9 cellular contexts compared by ENCODE assay signal in the genomic region with DNA sequence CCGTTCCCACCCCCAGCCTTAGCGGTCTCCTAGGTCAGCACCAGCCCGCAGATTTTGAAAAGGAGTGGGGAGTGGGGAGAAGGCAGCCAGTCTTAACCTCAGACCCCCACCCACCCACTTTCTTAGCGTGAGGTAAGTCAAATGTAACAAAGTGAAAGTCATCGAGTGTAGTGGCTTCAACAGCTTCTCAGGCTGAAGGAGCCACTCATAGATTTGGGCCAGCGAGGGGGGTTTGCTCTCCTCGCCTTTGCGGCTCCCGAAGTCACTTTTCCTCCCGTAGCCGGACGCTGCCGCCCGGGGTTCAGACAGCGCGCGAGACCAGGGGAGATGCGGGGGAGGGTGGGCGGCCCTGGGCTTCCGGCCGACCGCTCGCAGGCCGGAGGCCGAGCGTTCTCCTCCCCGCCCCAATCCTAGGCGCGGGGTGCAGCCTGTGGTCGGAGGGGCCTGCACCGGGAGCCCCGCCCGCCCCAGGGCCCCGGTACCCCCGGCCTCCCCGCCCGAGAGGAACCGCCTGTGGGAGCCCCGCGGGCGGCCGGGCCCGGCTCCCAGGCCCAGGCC. TPM values are rescaled to one million over a fixed set of nuclear protein-coding genes. Genes with fewer than 3 reads are reported as not detected.
DNase-seq lines count a peak whose midpoint lies in the region; ATAC-seq lines count a peak whose summit lies in the region.
"Had no signal": no experiment of that assay in that cellular context is flagged by ENCODE, and none has a peak within 500 bp of the region (broad histone marks: within the 10 kb centered on the region; RNA-seq: fewer than 3 reads in every experiment).

No MANE protein-coding gene starts in this region.

- H3K27me3 ChIP-seq in ACC112 (ENCODE audit: insufficient read depth, low read length) (peaks cover 96% of the 10 kb centered on the region), HAP-1 (ENCODE audit: low read depth) (no peaks in the 10 kb centered on the region), duodenal mucosa (ENCODE audit: control insufficient read depth in 1 of 2, insufficient read depth in 2 of 2, low read length in 2 of 2) (peaks cover 76 to 77% of the 10 kb centered on the region in 2 donors), SJCRH30 (no peaks in the 10 kb centered on the region), aorta (ENCODE audit: control insufficient read depth in 1 of 2, insufficient read depth in 2 of 2, low read length in 1 of 2) (peaks cover 0 to 3% of the 10 kb centered on the region in 2 donors)

- peaks cover 10 to 47% (median 46%) of the 10 kb centered on the region in 3 donors for H3K4me1 Mint-ChIP-seq in naive B cell

- in situ Hi-C loops in HAP-1 (cut with MboI; ENCODE audit: low sequenced_read_pairs) = loop anchor here (5.0 to 25.0 kb wide), 2 partner anchors 62 to 1852 kb away; partner anchors contain the start of genes GZF1 and NXT1

- H3K4me1 ChIP-seq in ACC112 (ENCODE audit: control insufficient read depth, insufficient read depth, low read length, unreplicated experiment) = no peaks in the 10 kb centered on the region
- H3K4me1 ChIP-seq in HAP-1 = peaks cover 10% of the 10 kb centered on the region
- peaks cover 4 to 24% of the 10 kb centered on the region in 2 donors for H3K4me1 ChIP-seq in duodenal mucosa (ENCODE audit: control insufficient read depth in 1 of 2, insufficient read depth in 2 of 2, low read length in 2 of 2)
- H3K4me1 ChIP-seq in SJCRH30 = no peaks in the 10 kb centered on the region
- no peaks in the 10 kb centered on the region for H3K4me1 ChIP-seq in aorta (ENCODE audit: control insufficient read depth in 1 of 2, insufficient read depth in 2 of 2, low read length in 2 of 2)

- 4% methylated on average over 42 to 43 of the region's 43 CpGs for WGBS in aorta, 2 donors

- peak overlapping the region; percentile 74 to 89 (median 84) for H3K4me3 Mint-ChIP-seq in naive B cell

- no peak overlapping the region for H2AFZ ChIP-seq in ACC112 (ENCODE audit: low read length, unreplicated experiment)

- H3K27ac Mint-ChIP-seq in naive B cell = peak overlapping the region in 2 of 6 donors; percentile 32 to 88

- intact Hi-C loops in aorta (cut with DNase I) = no loop called here

- H3K4me3 ChIP-seq in ACC112 (ENCODE audit: low read depth, low read length) = peak overlapping the region; percentile 60
- H3K4me3 ChIP-seq in HAP-1 = peak overlapping the region; percentile 61
- peak overlapping the region; percentile 50 to 53 for H3K4me3 ChIP-seq in duodenal mucosa (ENCODE audit: low read depth in 1 of 2, low read length in 2 of 2)
- no peak overlapping the region for H3K4me3 ChIP-seq in SJCRH30
- H3K4me3 ChIP-seq in aorta (ENCODE audit: low read length in 2 of 2) = peak overlapping the region in 1 of 2 donors; percentile 33

- H3K9me3 Mint-ChIP-seq in naive B cell = peaks cover 0 to 7% (median 0%) of the 10 kb centered on the region in 7 donors

- peaks cover 43 to 75% (median 61%) of the 10 kb centered on the region in 3 donors for H3K27me3 Mint-ChIP-seq in naive B cell

- ATAC-seq in naive B cell (ENCODE audit: low read depth in 2 of 2) = no peak
- no peak for ATAC-seq in aorta (ENCODE audit: low FRiP score)
- ATAC-seq in HG03521 (IDR thresholded peaks at IDR 0.05; ENCODE audit: unreplicated experiment) = no peak

- H3K27ac ChIP-seq in ACC112 (ENCODE audit: low read depth, low read length) (no peak overlapping the region), duodenal mucosa (ENCODE audit: low read depth, low read length) (no peak overlapping the region), SJCRH30 (no peak overlapping the region), aorta (ENCODE audit: low read depth in 1 of 2, low read length in 2 of 2) (no peak overlapping the region)

- no peaks in the 10 kb centered on the region for H3K9me3 ChIP-seq in HAP-1
- no peaks in the 10 kb centered on the region for H3K9me3 ChIP-seq in duodenal mucosa (ENCODE audit: control insufficient read depth in 1 of 2, low read length in 2 of 2)
- no peaks in the 10 kb centered on the region for H3K9me3 ChIP-seq in SJCRH30 (replicated peaks)
- H3K9me3 ChIP-seq in aorta (ENCODE audit: control insufficient read depth, low read length) = no peaks in the 10 kb centered on the region

- H3K79me2 ChIP-seq in ACC112 (ENCODE audit: control insufficient read depth, insufficient read depth, low read length, unreplicated experiment) = no peaks in the 10 kb centered on the region

- H3K36me3 ChIP-seq in ACC112 (ENCODE audit: insufficient read depth, low read length) (no peaks in the 10 kb centered on the region), HAP-1 (replicated peaks) (peaks cover 11% of the 10 kb centered on the region), duodenal mucosa (ENCODE audit: control insufficient read depth in 1 of 2, insufficient read depth in 2 of 2, low read length in 2 of 2) (no peaks in the 10 kb centered on the region), SJCRH30 (no peaks in the 10 kb centered on the region), aorta (ENCODE audit: control insufficient read depth in 1 of 2, insufficient read depth in 2 of 2, low read length in 1 of 2) (no peaks in the 10 kb centered on the region)

- no peak overlapping the region for H3K9ac ChIP-seq in duodenal mucosa (ENCODE audit: low read depth in 1 of 2, low read length in 2 of 2)

- H3K36me3 Mint-ChIP-seq in naive B cell = no peaks in the 10 kb centered on the region

- peak in 1 of 2 experiments; percentile 59 for DNase-seq in HAP-1 (ENCODE audit: low spot score in 2 of 2)
- no peak for DNase-seq in naive B cell
- no peak for DNase-seq in SJCRH30
- DNase-seq in aorta = no peak
- DNase-seq in NCI-H146 treated with DMSO at 0.1 percent for 48 hours (lab: John Stamatoyannopoulos, UW; ENCODE audit: unreplicated experiment) = no peak
- DNase-seq: erythroblast had no signal

RNA-seq across cellular contexts. Expression of gene NKX2-2, which starts 3.4 kb away (rescaled TPM):
- polyA plus RNA-seq in naive B cell (ENCODE audit: low read depth in 6 of 6) (not detected), aorta (under 1 TPM in 1 of 2 donors, not detected in 1; 0.15 TPM)
- not detected in 2 replicates for total RNA-seq in SJCRH30 (2014; rRNA removed; shearing (Covaris generic))
- not detected for total RNA-seq in aorta
